8 cellular contexts compared by ENCODE assay signal in the genomic region with DNA sequence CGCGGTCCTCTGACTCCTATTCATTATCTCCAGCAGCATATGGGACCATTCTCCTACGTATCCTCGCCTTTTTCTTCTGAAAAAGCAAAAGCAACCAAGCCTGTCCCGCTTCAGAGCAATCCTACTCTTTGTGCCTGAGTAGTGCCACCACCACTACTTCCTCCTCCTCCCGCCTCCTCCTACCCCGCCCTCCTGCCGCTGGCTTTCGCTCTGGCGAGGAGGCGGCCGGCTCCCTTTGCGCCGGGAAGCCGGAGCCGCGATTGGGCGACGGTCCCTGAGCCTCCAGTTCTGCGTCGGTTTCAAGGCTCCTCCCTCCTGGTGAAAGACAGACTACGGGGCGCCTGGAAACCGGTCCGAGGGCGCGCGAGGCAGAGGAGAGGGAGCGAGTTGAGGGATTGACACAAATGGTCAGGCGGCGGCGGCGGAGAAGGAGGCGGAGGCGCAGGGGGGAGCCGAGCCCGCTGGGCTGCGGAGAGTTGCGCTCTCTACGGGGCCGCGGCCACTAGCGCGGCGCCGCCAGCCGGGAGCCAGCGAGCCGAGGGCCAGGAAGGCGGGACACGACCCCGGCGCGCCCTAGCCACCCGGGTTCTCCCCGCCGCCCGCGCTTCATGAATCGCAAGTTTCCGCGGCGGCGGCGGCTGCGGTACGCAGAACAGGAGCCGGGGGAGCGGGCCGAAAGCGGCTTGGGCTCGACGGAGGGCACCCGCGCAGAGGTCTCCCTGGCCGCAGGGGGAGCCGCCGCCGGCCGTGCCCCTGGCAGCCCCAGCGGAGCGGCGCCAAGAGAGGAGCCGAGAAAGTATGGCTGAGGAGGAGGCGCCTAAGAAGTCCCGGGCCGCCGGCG. TPM values are rescaled to one million over a fixed set of nuclear protein-coding genes. Genes with fewer than 3 reads are reported as not detected.
DNase-seq lines count a peak whose midpoint lies in the region; ATAC-seq, FAIRE-seq and TF ChIP-seq lines count a peak whose summit lies in the region.

Gene FZD1, plus strand, starts transcription at position 351 of the 841 bp plus-strand sequence. Its CDS starts 448 bp downstream, at position 799.

- ATAC-seq in heart right ventricle (peak; percentile 93 to 98 (median 96)), pancreas (peak; percentile 88 to 94 (median 90))

- H3K4me1 ChIP-seq in HAP-1 (peaks cover 10% of the 10 kb centered on the region), heart right ventricle (peaks cover 3 to 47% (median 28%) of the 10 kb centered on the region in 9 donors), pancreas (peaks cover 6 to 15% (median 11%) of the 10 kb centered on the region in 3 donors), uterus (peaks cover 0 to 6% of the 10 kb centered on the region in 2 donors)

- peak; percentile 93 for FAIRE-seq in pancreas (lab: Jason Lieb, UNC)

- H3K27me3 ChIP-seq in HAP-1 (ENCODE audit: low read depth) (no peaks in the 10 kb centered on the region), heart right ventricle (peaks cover 0 to 26% (median 0%) of the 10 kb centered on the region in 7 donors), pancreas (no peaks in the 10 kb centered on the region), uterus (no peaks in the 10 kb centered on the region)

- TF ChIP-seq CTCF in LNCaP clone FGC (IDR thresholded peaks at IDR 0.05; ENCODE audit: control insufficient read depth, extremely low read depth, insufficient read depth), result no peak
- TF ChIP-seq CTCF in heart right ventricle (IDR thresholded peaks at IDR 0.05), result peak in 2 of 9 donors; percentile 27 to 31
- TF ChIP-seq CTCF in pancreas (IDR thresholded peaks at IDR 0.05), result peak in 1 of 4 donors; percentile 7
- TF ChIP-seq CTCF in uterus (IDR thresholded peaks at IDR 0.05), result peak in 2 of 4 experiments; percentile 17 to 25

- intact Hi-C loops in heart right ventricle (cut with DNase I) (loop anchor here (2.0 to 10.0 kb wide), 9 partner anchors 80 to 520 kb away; no protein-coding TSS in a partner anchor), pancreas (cut with DNase I) (loop anchor here in 1 of 3 donors (10.0 kb wide), 1 partner anchor 170 kb away; no protein-coding TSS in a partner anchor), uterus (cut with DNase I; ENCODE audit: low total_unique reads) (no loop called here)

- WGBS in heart right ventricle, 2 donors, result 0 to 1% methylated on average over 78 to 89 of the region's 89 CpGs
- WGBS in pancreas, 2 donors, result 0% methylated on average over 68 to 89 of the region's 89 CpGs

- H3K4me3 ChIP-seq in HAP-1 (peak within 1 kb of the TSS; percentile 52), LNCaP clone FGC (ENCODE audit: low read depth, low read length) (peak within 1 kb of the TSS; percentile 66), heart right ventricle (peak within 1 kb of the TSS; percentile 73 to 93 (median 84)), pancreas (peak within 1 kb of the TSS; percentile 68 to 89 (median 79)), uterus (peak within 1 kb of the TSS; percentile 49 to 62)

- peak within 1 kb of the TSS; percentile 87 to 98 (median 96) for H3K27ac ChIP-seq in heart right ventricle
- peak within 1 kb of the TSS; percentile 83 to 98 (median 92) for H3K27ac ChIP-seq in pancreas
- H3K27ac ChIP-seq in uterus, result peak within 1 kb of the TSS; percentile 90 to 93

- peak; percentile 63 to 78 for TF ChIP-seq POLR2A in uterus (IDR thresholded peaks at IDR 0.05)

- in situ Hi-C loops in HAP-1 (cut with MboI; ENCODE audit: low sequenced_read_pairs), result loop anchor here (25.0 kb wide), 1 partner anchor 177 kb away; no protein-coding TSS in a partner anchor

- H3K9me3 ChIP-seq in HAP-1 (no peaks in the 10 kb centered on the region), heart right ventricle (no peaks in the 10 kb centered on the region), pancreas (no peaks in the 10 kb centered on the region), uterus (no peaks in the 10 kb centered on the region)

- DNase-seq in GM04504 (ENCODE audit: low read depth) (peak; percentile 97), HAP-1 (ENCODE audit: low spot score in 2 of 2) (peak; percentile 97 to 98), LNCaP clone FGC (ENCODE audit: low read depth) (peak; percentile 93), RKO (ENCODE audit: low spot score) (peak; percentile 97), amniotic epithelial cell (ENCODE audit: low read depth) (peak; percentile 98), heart right ventricle (peak; percentile 96 to 97), pancreas (peak; percentile 95 to 98 (median 98)), uterus (peak; percentile 96 to 97)

- H3K36me3 ChIP-seq in HAP-1 (replicated peaks) (no peaks in the 10 kb centered on the region), heart right ventricle (no peaks in the 10 kb centered on the region), pancreas (no peaks in the 10 kb centered on the region), uterus (no peaks in the 10 kb centered on the region)

RNA-seq across cellular contexts. Expression of gene FZD1, which starts in this region (rescaled TPM):
- 10 to 100 TPM in 9 of 10 donors, 1 to 10 TPM in 1; 4.1 to 36.0 (median 17.5) TPM for total RNA-seq in heart right ventricle
- 1 to 10 TPM; 3.8 to 5.7 TPM for polyA plus RNA-seq in heart right ventricle
- 10 to 100 TPM in 1 of 6 donors, 1 to 10 TPM in 5; 4.3 to 10.5 (median 6.2) TPM for total RNA-seq in pancreas
- polyA plus RNA-seq in pancreas, result 1 to 10 TPM; 2.0 to 3.9 TPM
- 10 to 100 TPM in 2 of 4 donors, 1 to 10 TPM in 2; 5.0 to 39.3 (median 10.2) TPM for total RNA-seq in uterus

Comparison
In these comparisons a context has a peak if more than half of its experiments do, and no peak if none do; other contexts are left out.
1. Peak in every context shown above with its lines: DNase-seq, ATAC-seq, H3K4me3 ChIP-seq and H3K27ac ChIP-seq.